Comparison of ENCODE assay signal across 8 cellular contexts in genomic region chr19:21604351-21604926, GRCh38.
DNase-seq lines count a peak whose midpoint lies in the region; ATAC-seq, FAIRE-seq and TF ChIP-seq lines count a peak whose summit lies in the region.

No MANE protein-coding gene starts in this region.

- TF ChIP-seq CTCF in bronchial epithelial cell (IDR thresholded peaks at IDR 0.05; ENCODE audit: insufficient read depth, low read length, severe bottlenecking) (no peak), right lobe of liver (IDR thresholded peaks at IDR 0.05) (no peak)

- H3K27ac ChIP-seq in right lobe of liver, result peak overlapping the region; percentile 61 to 79 (median 74)
- H3K27ac ChIP-seq in thymus (ENCODE audit: low read depth), result peak overlapping the region; percentile 80

- H3K4me3 ChIP-seq in bronchial epithelial cell (ENCODE audit: low read depth, low read length) (peak overlapping the region; percentile 20), right lobe of liver (peak overlapping the region; percentile 35 to 56 (median 53)), thymus (ENCODE audit: low read length) (peak overlapping the region; percentile 48)

- TF ChIP-seq POLR2A in right lobe of liver (IDR thresholded peaks at IDR 0.05), result no peak

- no peaks in the 10 kb centered on the region for H3K36me3 ChIP-seq in bronchial epithelial cell (ENCODE audit: control insufficient read depth, insufficient read depth, low read length)
- no peaks in the 10 kb centered on the region for H3K36me3 ChIP-seq in right lobe of liver
- no peaks in the 10 kb centered on the region for H3K36me3 ChIP-seq in thymus (ENCODE audit: control insufficient read depth, insufficient read depth)

- H3K27me3 ChIP-seq in bronchial epithelial cell (ENCODE audit: control insufficient read depth, insufficient read depth, low read length) (no peaks in the 10 kb centered on the region), right lobe of liver (no peaks in the 10 kb centered on the region), thymus (ENCODE audit: control insufficient read depth, insufficient read depth) (no peaks in the 10 kb centered on the region)

- H3K4me1 ChIP-seq in right lobe of liver (peaks cover 0 to 7% (median 0%) of the 10 kb centered on the region in 4 donors), thymus (ENCODE audit: control insufficient read depth, insufficient read depth, low read length) (peaks cover 4% of the 10 kb centered on the region)

- H3K9me3 ChIP-seq in right lobe of liver, result no peaks in the 10 kb centered on the region
- H3K9me3 ChIP-seq in thymus (ENCODE audit: control insufficient read depth), result no peaks in the 10 kb centered on the region

- DNase-seq in EH (ENCODE audit: low read depth) (peak; percentile 46), NCI-H2029 (lab: John Stamatoyannopoulos, UW) (peak; percentile 30), bronchial epithelial cell (ENCODE audit: low read depth) (peak; percentile 17), right lobe of liver (no peak), OCI-M2 (lab: John Stamatoyannopoulos, UW; ENCODE audit: unreplicated experiment) (no peak), hippocampal formation (lab: John Stamatoyannopoulos, UW) (no peak)
- DNase-seq in activated CD8-positive, alpha-beta memory T cell treated with anti-CD3 and anti-CD28 coated beads, Interleukin-2, amount 50 U/mL, for 48 hours, result no peak

- WGBS in right lobe of liver (ENCODE audit: insufficient coverage, low coverage, low lambda C conversion rate, missing lambda C conversion rate), result 4% methylated on average over 4 of the region's 4 CpGs
- WGBS in thymus, result 14% methylated on average over 4 of the region's 4 CpGs

- peak; percentile 71 to 81 (median 77) for ATAC-seq in right lobe of liver

- no peak for FAIRE-seq in bronchial epithelial cell (lab: Jason Lieb, UNC)

- intact Hi-C loops in right lobe of liver (cut with DNase I), result no loop called here

Comparison
In these comparisons a context has a peak if more than half of its experiments do, and no peak if none do; other contexts are left out.
1. DNase-seq: peak in EH (single experiment), NCI-H2029 (single experiment) and bronchial epithelial cell (single experiment); none in right lobe of liver (0 of 3), activated CD8-positive, alpha-beta memory T cell treated with anti-CD3 and anti-CD28 coated beads, Interleukin-2, amount 50 U/mL, for 48 hours (single experiment), OCI-M2 (single experiment) and hippocampal formation (0 of 2).
2. Peak in every context shown above with its lines, with median percentiles within 50 percentile points of each other: H3K4me3 ChIP-seq.